ENCODE assay signal across 8 cellular contexts in the genomic region with DNA sequence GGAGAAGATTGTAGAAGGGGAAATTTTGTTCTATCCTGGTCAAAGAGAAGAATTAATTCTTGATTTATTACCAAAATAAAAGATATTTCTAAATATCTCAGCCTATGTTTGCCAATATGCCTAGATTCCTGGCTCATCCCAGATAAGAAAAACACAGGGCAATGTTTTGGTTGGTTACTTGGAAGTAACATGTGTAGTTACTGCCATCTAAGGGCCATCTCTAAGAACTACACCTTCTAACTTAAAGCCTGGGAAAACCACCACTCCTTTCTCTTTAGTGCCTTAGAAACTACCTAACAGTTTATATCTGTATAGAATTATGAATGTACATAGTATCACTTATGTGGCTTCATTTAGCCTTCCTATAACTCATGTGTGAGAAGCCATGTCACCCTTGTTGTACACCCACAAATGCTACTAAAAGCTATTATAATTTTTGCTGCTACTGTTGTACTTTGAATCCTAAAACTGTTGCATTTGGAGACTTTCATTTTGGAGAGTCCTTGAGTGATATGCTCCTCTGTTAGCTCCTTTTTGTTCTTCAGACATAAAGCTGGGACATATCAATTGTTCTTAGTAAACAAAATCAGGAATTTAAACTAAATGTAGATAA. TPM values are rescaled to one million over a fixed set of nuclear protein-coding genes. Genes with fewer than 3 reads are reported as not detected.
DNase-seq lines count a peak whose midpoint lies in the region; ATAC-seq and TF ChIP-seq lines count a peak whose summit lies in the region.

No MANE protein-coding gene starts in this region.

- no peak overlapping the region for H3K23ac ChIP-seq in mesendoderm (ENCODE audit: low read length)

- no peaks in the 10 kb centered on the region for H3K79me1 ChIP-seq in mesendoderm (ENCODE audit: low read length)

- DNase-seq in DND-41 = no peak
- DNase-seq in LNCaP clone FGC (ENCODE audit: low read depth) = peak; percentile 37
- peak; percentile 61 for DNase-seq in RPMI8226
- no peak for DNase-seq in endodermal cell
- DNase-seq in mesendoderm = peak; percentile 72
- DNase-seq in stimulated activated naive CD4-positive, alpha-beta T cell treated with Interleukin-2 at 50 U/mL for 16 hours (lab: John Stamatoyannopoulos, UW) = no peak
- no peak for DNase-seq in activated effector memory CD4-positive, alpha-beta T cell treated with Interleukin-2 at 50 U/mL for 16 hours

- H2AK5ac ChIP-seq in mesendoderm (ENCODE audit: low read length) = no peak overlapping the region

- no peaks in the 10 kb centered on the region for H3K36me3 ChIP-seq in DND-41 (ENCODE audit: insufficient read depth, low read length)
- H3K36me3 ChIP-seq in endodermal cell (ENCODE audit: control insufficient read depth, insufficient read depth, low read length) = no peaks in the 10 kb centered on the region
- no peaks in the 10 kb centered on the region for H3K36me3 ChIP-seq in mesendoderm (ENCODE audit: control insufficient read depth, insufficient read depth, low read length)

- H3K27me3 Mint-ChIP-seq in endodermal cell (ENCODE audit: insufficient read depth) = no peaks in the 10 kb centered on the region

- no peak overlapping the region for H3K4me3 Mint-ChIP-seq in endodermal cell

- no peak overlapping the region for H2BK15ac ChIP-seq in mesendoderm (replicated peaks; ENCODE audit: low read depth)

- no peaks in the 10 kb centered on the region for H3K9me3 Mint-ChIP-seq in endodermal cell

- H3K4me1 ChIP-seq in DND-41 (ENCODE audit: insufficient read depth, low read length) (peaks cover 8% of the 10 kb centered on the region), endodermal cell (ENCODE audit: control insufficient read depth, insufficient read depth, low read length) (peaks cover 5% of the 10 kb centered on the region), mesendoderm (ENCODE audit: control insufficient read depth, low read depth, low read length) (no peaks in the 10 kb centered on the region)

- no peak overlapping the region for H3K4me2 ChIP-seq in DND-41 (ENCODE audit: insufficient read depth, low read length)
- no peak overlapping the region for H3K4me2 ChIP-seq in mesendoderm (ENCODE audit: low read length)

- H3K27ac ChIP-seq in DND-41 (ENCODE audit: low read length) (no peak overlapping the region), endodermal cell (ENCODE audit: low read depth, low read length) (no peak overlapping the region), mesendoderm (ENCODE audit: low read depth, low read length) (no peak overlapping the region)

- H2AFZ ChIP-seq in DND-41 (ENCODE audit: low read depth, low read length) = no peak overlapping the region

- TF ChIP-seq CTCF in DND-41 (IDR thresholded peaks at IDR 0.05; ENCODE audit: borderline replicate concordance, extremely low read depth, low read length, poor library complexity, severe bottlenecking) (peak; percentile 86), LNCaP clone FGC (IDR thresholded peaks at IDR 0.05; ENCODE audit: control insufficient read depth, extremely low read depth, insufficient read depth) (peak; percentile 69), endodermal cell (conservative IDR thresholded peaks at IDR 0.05) (peak; percentile 87)

- H3K9ac ChIP-seq in DND-41 (ENCODE audit: low read depth, low read length) (no peak overlapping the region), endodermal cell (ENCODE audit: extremely low read depth, low read length, poor library complexity, severe bottlenecking) (no peak overlapping the region), mesendoderm (ENCODE audit: low read length) (no peak overlapping the region)

- no peaks in the 10 kb centered on the region for H3K79me2 ChIP-seq in DND-41 (ENCODE audit: insufficient read depth, low read length)
- H3K79me2 ChIP-seq in mesendoderm (ENCODE audit: control insufficient read depth, insufficient read depth, low read length) = no peaks in the 10 kb centered on the region

- H3K27me3 ChIP-seq in DND-41 (ENCODE audit: insufficient read depth, low read length, poor library complexity) (peaks cover 7% of the 10 kb centered on the region), endodermal cell (ENCODE audit: control insufficient read depth, insufficient read depth, low read length, poor library complexity, severe bottlenecking) (no peaks in the 10 kb centered on the region), mesendoderm (ENCODE audit: insufficient read depth, low read length, poor library complexity) (no peaks in the 10 kb centered on the region)

- no peak overlapping the region for H2BK120ac ChIP-seq in mesendoderm (ENCODE audit: low read depth, low read length)

- peaks cover 28% of the 10 kb centered on the region for H3K4me1 Mint-ChIP-seq in endodermal cell

- H4K5ac ChIP-seq in mesendoderm (ENCODE audit: low read length) = no peak overlapping the region

- no peak overlapping the region for H4K8ac ChIP-seq in mesendoderm (ENCODE audit: low read depth, low read length)

- H3K4me3 ChIP-seq in DND-41 (ENCODE audit: low read depth in 1 of 2, low read length in 2 of 2) = no peak overlapping the region
- no peak overlapping the region for H3K4me3 ChIP-seq in LNCaP clone FGC (ENCODE audit: low read depth, low read length)
- no peak overlapping the region for H3K4me3 ChIP-seq in endodermal cell (ENCODE audit: low read length)
- no peak overlapping the region for H3K4me3 ChIP-seq in mesendoderm (ENCODE audit: low read length)

- H2BK5ac ChIP-seq in mesendoderm (ENCODE audit: low read length) = no peak overlapping the region

- no peaks in the 10 kb centered on the region for H3K36me3 Mint-ChIP-seq in endodermal cell (ENCODE audit: low read depth)

- no peak overlapping the region for H3K27ac Mint-ChIP-seq in endodermal cell

- H3K9me3 ChIP-seq in DND-41 (ENCODE audit: insufficient read depth, low read length, severe bottlenecking) (no peaks in the 10 kb centered on the region), endodermal cell (ENCODE audit: control insufficient read depth, low read length) (no peaks in the 10 kb centered on the region)

- no peak overlapping the region for H3K18ac ChIP-seq in mesendoderm (ENCODE audit: low read length)

- no peak overlapping the region for H3K4ac ChIP-seq in mesendoderm (ENCODE audit: low read depth, low read length)

- H4K20me1 ChIP-seq in DND-41 (ENCODE audit: insufficient read depth, low read length) = no peaks in the 10 kb centered on the region

- H3K56ac ChIP-seq in mesendoderm (ENCODE audit: low read length) = no peak overlapping the region

- ATAC-seq in DND-41 (ENCODE audit: insufficient read depth, low read depth) (peak; percentile 77), HG02938 (IDR thresholded peaks at IDR 0.05; ENCODE audit: unreplicated experiment) (no peak)

RNA-seq across cellular contexts. Expression of a gene that starts 4.5 kb away (rescaled TPM):
- total RNA-seq in endodermal cell = 1 to 10 TPM; 2.0 to 4.2 TPM
- polyA plus RNA-seq in endodermal cell (2013, experiment 1 of 2) = 2.9 TPM
- 2.8 TPM for polyA plus RNA-seq in endodermal cell (2013, experiment 2 of 2)
- polyA plus RNA-seq in mesendoderm (2013, experiment 1 of 2) = 0.94 TPM
- polyA plus RNA-seq in mesendoderm (2013, experiment 2 of 2) = 0.97 TPM

Comparison
In these comparisons a context has a peak if more than half of its experiments do, and no peak if none do; other contexts are left out.
1. DNase-seq: peak in LNCaP clone FGC (single experiment), RPMI8226 (single experiment) and mesendoderm (single experiment); none in DND-41 (single experiment), endodermal cell (single experiment), stimulated activated naive CD4-positive, alpha-beta T cell treated with Interleukin-2 at 50 U/mL for 16 hours (single experiment) and activated effector memory CD4-positive, alpha-beta T cell treated with Interleukin-2 at 50 U/mL for 16 hours (single experiment).
2. Peak in every context shown above with its lines, with median percentiles within 50 percentile points of each other: CTCF ChIP-seq.